21 cellular contexts compared by ENCODE assay signal in genomic region chr11:2276280-2276998, GRCh38. TPM values are rescaled to one million over a fixed set of nuclear protein-coding genes. Genes with fewer than 3 reads are reported as not detected.
"Had no signal": no experiment of that assay in that cellular context is flagged by ENCODE, and none has a peak within 500 bp of the region (broad histone marks: within the 10 kb centered on the region; RNA-seq: fewer than 3 reads in every experiment).

No MANE protein-coding gene starts in this region.

- H3K36me3 ChIP-seq: pancreas, sigmoid colon, thoracic aorta, upper lobe of left lung had no signal

- H3K4me1 ChIP-seq: body of pancreas, pancreas, sigmoid colon had no signal

- DNase-seq: activated CD4-positive, alpha-beta memory T cell treated with anti-CD3 and anti-CD28 coated beads, Interleukin-2, amount 10 ng/mL, durations not matched to agents 7 days and 5 days; activated CD4-positive, alpha-beta T cell treated with anti-CD3 and anti-CD28 coated beads for 36 hours; activated naive CD4-positive, alpha-beta T cell treated with anti-CD3 and anti-CD28 coated beads for 36 hours; activated T-cell treated with anti-CD3 and anti-CD28 coated beads, Interleukin-2, amount 50 U/mL, for 1 hour; caudate nucleus; foreskin melanocyte; glutamatergic neuron; hippocampal formation; mammary epithelial cell; stimulated activated CD4-positive, alpha-beta T cell treated with anti-CD3 and anti-CD28 coated beads, Interleukin-4, amount 100 ng/mL, for 4 hours; SW 1271 had no signal

- H3K9me3 ChIP-seq: body of pancreas, pancreas had no signal

- H3K27ac ChIP-seq: body of pancreas, dorsolateral prefrontal cortex, pancreas, sigmoid colon, thoracic aorta, upper lobe of left lung had no signal

- H3K27me3 ChIP-seq: body of pancreas, pancreas had no signal

- H3K4me3 ChIP-seq: body of pancreas, dorsolateral prefrontal cortex, pancreas, sigmoid colon, thoracic aorta, upper lobe of left lung had no signal

- ATAC-seq: activated CD4-positive, alpha-beta T cell treated with anti-CD3 and anti-CD28 coated beads for 36 hours; body of pancreas; pancreas; stimulated activated memory B cell treated with anti-CD40 and anti-IgM and Interleukin-4, amounts not matched to agents 10 μg/mL and 1 μg/mL and 100 μg/mL, for 72 hours had no signal

RNA-seq across cellular contexts. Expression of gene ASCL2, which starts 6.1 kb away (rescaled TPM):
- total RNA-seq: activated naive CD4-positive, alpha-beta T cell treated with anti-CD3 and anti-CD28 coated beads for 36 hours; endodermal cell; mammary epithelial cell had no signal

RNA-seq across cellular contexts. Expression of gene C11orf21, which starts 25.3 kb away (rescaled TPM):
- total RNA-seq: epithelial cell of proximal tubule, mammary epithelial cell, neural crest cell had no signal

RNA-seq across cellular contexts. Expression of gene TSPAN32, which starts 25.4 kb away (rescaled TPM):
- total RNA-seq: endodermal cell, epithelial cell of proximal tubule, mammary epithelial cell, neural crest cell had no signal
